In the genomic region with DNA sequence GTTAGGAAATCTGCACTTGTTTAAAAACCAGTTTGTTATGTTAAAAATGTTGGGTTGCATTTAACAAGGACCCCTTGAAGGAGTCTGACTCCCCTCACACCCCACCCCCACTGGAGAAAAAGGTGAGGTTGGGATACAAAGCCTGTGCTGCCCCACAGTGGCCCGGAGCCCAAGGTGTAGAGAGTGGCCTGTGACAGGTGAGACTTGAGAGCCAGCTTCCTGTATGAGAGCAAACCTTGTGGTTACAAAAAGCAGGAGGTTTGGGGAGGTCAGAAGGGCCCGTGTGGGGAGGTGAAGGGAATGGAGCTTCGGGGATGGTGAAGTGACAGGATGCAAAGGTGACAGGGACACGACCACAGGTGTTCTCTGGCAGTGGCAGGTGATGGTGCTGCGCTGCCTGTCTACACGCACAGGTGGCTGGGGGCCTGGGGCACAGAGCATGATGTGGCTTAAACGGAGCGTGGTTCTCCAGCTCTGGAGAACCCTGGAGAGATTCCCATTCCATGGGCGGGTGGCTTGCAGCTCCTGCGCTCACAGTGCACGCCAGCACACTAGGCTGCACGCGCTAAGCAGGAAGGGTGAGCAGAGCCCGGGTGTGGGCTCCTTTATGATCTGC, we compare ENCODE assay signal across 25 cellular contexts. TPM values are rescaled to one million over a fixed set of nuclear protein-coding genes. Genes with fewer than 3 reads are reported as not detected.
A peak's percentile ranks its signal among the peaks of the same experiment; 100 is the strongest.
DNase-seq lines count a peak whose midpoint lies in the region; ATAC-seq, FAIRE-seq and TF ChIP-seq lines count a peak whose summit lies in the region.
"Had no signal": no experiment of that assay in that cellular context is flagged by ENCODE, and none has a peak within 500 bp of the region (broad histone marks: within the 10 kb centered on the region; RNA-seq: fewer than 3 reads in every experiment).

No MANE protein-coding gene starts in this region.

- RAD21 ChIA-PET in HCT116 (lab: Charles Lee; ENCODE audit: low non-redundant PET in 1 of 2, low total read pairs in 2 of 2, uncharacterized antibody in 2 of 2, unreplicated experiment in 2 of 2): no interaction called here

- no peak for FAIRE-seq in HTR-8/SVneo (lab: Jason Lieb, UNC)
- FAIRE-seq: D721Med, RCC 7860 had no signal

- no peaks in the 10 kb centered on the region for H3K9me3 Mint-ChIP-seq in chondrocyte (ENCODE audit: low read depth)
- H3K9me3 Mint-ChIP-seq: activated naive CD4-positive, alpha-beta T cell treated with anti-CD3 and anti-CD28 coated beads, Interleukin-2, amount 50 U/mL, for 72 hours; CD14-positive monocyte; natural killer cell treated with Interleukin-12 subunit alpha and Interleukin-12 subunit beta and Interleukin-15 and Interleukin-18, amount 100 ng/mL, for 72 hours had no signal

- no peaks in the 10 kb centered on the region for H3K36me3 Mint-ChIP-seq in chondrocyte (ENCODE audit: low read depth)
- H3K36me3 Mint-ChIP-seq: activated naive CD4-positive, alpha-beta T cell treated with anti-CD3 and anti-CD28 coated beads, Interleukin-2, amount 50 U/mL, for 72 hours; natural killer cell treated with Interleukin-12 subunit alpha and Interleukin-12 subunit beta and Interleukin-15 and Interleukin-18, amount 100 ng/mL, for 72 hours had no signal

- H2AFZ ChIP-seq in HCT116 (ENCODE audit: low read depth, low read length, poor library complexity, severe bottlenecking): no peak overlapping the region
- H2AFZ ChIP-seq: parathyroid adenoma had no signal

- H3K4me1 Mint-ChIP-seq in chondrocyte (ENCODE audit: low read depth): peaks cover 25% of the 10 kb centered on the region
- H3K4me1 Mint-ChIP-seq: CD14-positive monocyte, T-helper 17 cell had no signal

- intact Hi-C loops in HCT116 (cut with micrococcal nuclease) (no loop called here), gastrocnemius medialis (cut with DNase I; ENCODE audit: low total_unique reads) (no loop called here)

- DNase-seq in COLO668 (lab: John Stamatoyannopoulos, UW; ENCODE audit: unreplicated experiment) (peak; percentile 17), HCT116 (ENCODE audit: low read depth, low spot score) (no peak), chondrocyte (ENCODE audit: low spot score) (peak; percentile 37), amygdala (lab: John Stamatoyannopoulos, UW) (no peak), HTR-8/SVneo (ENCODE audit: insufficient read length, low spot score) (no peak), gastrocnemius medialis (no peak), GM13977 (ENCODE audit: low spot score) (no peak)
- DNase-seq: activated CD4-positive, alpha-beta T cell treated with anti-CD3 and anti-CD28 coated beads for 48 hours; IMR-90; mesendoderm; MG63; NCI-H1436 treated with DMSO at 0.1 percent for 48 hours; NCI-H345; sigmoid colon; substantia nigra; T-helper 17 cell; uterus had no signal

- H3K27ac ChIP-seq in HCT116 (ENCODE audit: low read depth, low read length) (no peak overlapping the region), gastrocnemius medialis (peak overlapping the region in 2 of 4 donors; percentile 13 to 21)
- H3K27ac ChIP-seq: HL-60, parathyroid adenoma, sigmoid colon, uterus had no signal

- H3K4me3 ChIP-seq in HCT116 (replicated peaks in 1 of 2; ENCODE audit: low read depth in 1 of 2, low read length in 2 of 2) (no peak overlapping the region), mucosa of stomach (ENCODE audit: low read length) (no peak overlapping the region), gastrocnemius medialis (no peak overlapping the region)
- H3K4me3 ChIP-seq: MG63, sigmoid colon, uterus had no signal

- TF ChIP-seq RAD21 in HCT116 (IDR thresholded peaks at IDR 0.05; ENCODE audit: low read depth): peak; percentile 26; the same call in 1 of the 2 replicates

- ATAC-seq in HCT116 (peak; percentile 49; the same call in 1 of the 2 replicates), gastrocnemius medialis (no peak)
- ATAC-seq: activated naive CD4-positive, alpha-beta T cell treated with anti-CD3 and anti-CD28 coated beads, Interleukin-2, amount 50 U/mL, for 72 hours; T-helper 17 cell had no signal

- H3K36me3 ChIP-seq in HCT116 (ENCODE audit: control insufficient read depth in 1 of 2, insufficient read depth in 2 of 2, low read length in 2 of 2): no peaks in the 10 kb centered on the region; a peak in 2 of 4 replicates
- no peaks in the 10 kb centered on the region for H3K36me3 ChIP-seq in mucosa of stomach (ENCODE audit: control insufficient read depth, insufficient read depth, low read length)
- peaks cover 0 to 50% of the 10 kb centered on the region in 2 donors for H3K36me3 ChIP-seq in gastrocnemius medialis
- H3K36me3 ChIP-seq: uterus had no signal

- H3K4me2 ChIP-seq in HCT116 (ENCODE audit: low read length): no peak overlapping the region

- H3K4me1 ChIP-seq in HCT116 (ENCODE audit: control insufficient read depth in 1 of 2, insufficient read depth in 2 of 2, low read length in 2 of 2) (no peaks in the 10 kb centered on the region), mucosa of stomach (ENCODE audit: control insufficient read depth, insufficient read depth, low read length) (peaks cover 78% of the 10 kb centered on the region), gastrocnemius medialis (peaks cover 19 to 27% of the 10 kb centered on the region in 2 donors)
- H3K4me1 ChIP-seq: parathyroid adenoma, uterus had no signal

- TF ChIP-seq CTCF in HCT116 (IDR thresholded peaks at IDR 0.05 in 2 of 3, conservative IDR thresholded peaks at IDR 0.05 in 1 of 3; ENCODE audit: borderline replicate concordance in 1 of 3, insufficient read depth in 1 of 3, low read depth in 2 of 3, low read length in 2 of 3) (peak in 1 of 3 experiments; percentile 24; a peak in 1 of 6 replicates), chondrocyte (IDR thresholded peaks at IDR 0.05) (no peak), gastrocnemius medialis (IDR thresholded peaks at IDR 0.05 in 4 of 5, conservative IDR thresholded peaks at IDR 0.05 in 1 of 5) (no peak), GM13977 (IDR thresholded peaks at IDR 0.05; ENCODE audit: extremely low read depth, insufficient read depth, missing control alignments) (no peak)

- H3K4me3 Mint-ChIP-seq in chondrocyte (ENCODE audit: unreplicated experiment): no peak overlapping the region
- H3K4me3 Mint-ChIP-seq: CD14-positive monocyte; natural killer cell treated with Interleukin-12 subunit alpha and Interleukin-12 subunit beta and Interleukin-15 and Interleukin-18, amount 100 ng/mL, for 72 hours; T-helper 17 cell had no signal

- TF ChIP-seq POLR2A in HCT116 (IDR thresholded peaks at IDR 0.05; ENCODE audit: borderline replicate concordance, extremely low read depth, insufficient read depth, insufficient read length) (no peak), gastrocnemius medialis (IDR thresholded peaks at IDR 0.05) (no peak)

- no peaks in the 10 kb centered on the region for H3K9me2 ChIP-seq in HCT116 (ENCODE audit: insufficient read depth)

- CTCF ChIA-PET in HCT116 (lab: Charles Lee): no interaction called here

- POLR2A ChIA-PET in HCT116 (lab: Charles Lee): no interaction called here

- in situ Hi-C loops in gastrocnemius medialis (cut with MboI; ENCODE audit: low sequenced_read_pairs in 4 of 4) (loop anchor here in 1 of 4 donors (25.0 kb wide), 1 partner anchor 273 kb away; no protein-coding TSS in a partner anchor), GM13977 (cut with MboI; ENCODE audit: low pct_unique_long_range_greater_than_20kb, low sequenced_read_pairs, unreplicated experiment) (no loop called here)

- BruUV-seq in HCT116 (replicated peaks; lab: Mats Ljungman, UMichigan): no TSS peak

- H3K79me2 ChIP-seq in HCT116 (ENCODE audit: insufficient read depth, low read length): no peaks in the 10 kb centered on the region
- H3K79me2 ChIP-seq: parathyroid adenoma had no signal

- H3K9ac ChIP-seq in HCT116 (ENCODE audit: low read length): no peak overlapping the region
- H3K9ac ChIP-seq in mucosa of stomach (ENCODE audit: low read length): peak overlapping the region; percentile 35
- H3K9ac ChIP-seq: parathyroid adenoma had no signal

- no peaks in the 10 kb centered on the region for H3K27me3 Mint-ChIP-seq in chondrocyte (ENCODE audit: low read depth)
- H3K27me3 Mint-ChIP-seq: natural killer cell treated with Interleukin-12 subunit alpha and Interleukin-12 subunit beta and Interleukin-15 and Interleukin-18, amount 100 ng/mL, for 72 hours; T-helper 17 cell had no signal

- H3K27me3 ChIP-seq in HCT116 (ENCODE audit: insufficient read depth, low read length) (no peaks in the 10 kb centered on the region), mucosa of stomach (ENCODE audit: control insufficient read depth, insufficient read depth, low read length) (no peaks in the 10 kb centered on the region), gastrocnemius medialis (no peaks in the 10 kb centered on the region)
- H3K27me3 ChIP-seq: MG63, sigmoid colon, uterus had no signal

- H3K9me3 ChIP-seq in HCT116 (ENCODE audit: control insufficient read depth in 1 of 2, insufficient read depth in 1 of 2, low read depth in 1 of 2, low read length in 2 of 2) (no peaks in the 10 kb centered on the region), mucosa of stomach (ENCODE audit: control insufficient read depth, low read length) (no peaks in the 10 kb centered on the region), gastrocnemius medialis (no peaks in the 10 kb centered on the region)
- H3K9me3 ChIP-seq: MG63, sigmoid colon, uterus had no signal

- no peaks in the 10 kb centered on the region for H4K20me1 ChIP-seq in HCT116 (ENCODE audit: insufficient read depth)

- H3K27ac Mint-ChIP-seq in chondrocyte (ENCODE audit: unreplicated experiment): no peak overlapping the region
- H3K27ac Mint-ChIP-seq: natural killer cell treated with Interleukin-12 subunit alpha and Interleukin-12 subunit beta and Interleukin-15 and Interleukin-18, amount 100 ng/mL, for 72 hours had no signal

TF ChIP-seq in HCT116, 20 proteins besides CTCF, POLR2A, EP300 and RAD21:
- TF ChIP-seq SRF (IDR thresholded peaks at IDR 0.05; ENCODE audit: low read depth) (no peak), CBX3 (IDR thresholded peaks at IDR 0.05; ENCODE audit: low read depth) (no peak), ELF1 (IDR thresholded peaks at IDR 0.05; ENCODE audit: borderline replicate concordance, low read depth) (no peak), EGR1 (IDR thresholded peaks at IDR 0.05; ENCODE audit: low read depth) (no peak), TCF7L2 (IDR thresholded peaks at IDR 0.05; ENCODE audit: borderline replicate concordance, extremely low read depth, insufficient read depth, insufficient read length) (no peak)

RNA-seq across cellular contexts. Expression of a gene that starts 29.0 kb away (rescaled TPM):
- total RNA-seq in HCT116 (2021; ENCODE audit: unreplicated experiment): 32.5 TPM
- 22.4 and 24.8 TPM in 2 replicates for polyA plus RNA-seq in HCT116 (2012)
- 10.8 to 25.1 TPM (median 10.9 TPM) in 3 replicates for total RNA-seq in chondrocyte
- 100 to 1,000 TPM; 245 to 391 (median 274) TPM for total RNA-seq in gastrocnemius medialis

Comparison
In these comparisons a context has a peak if more than half of its experiments do, and no peak if none do; other contexts are left out.
1. DNase-seq: peak in COLO668 (single experiment) and chondrocyte (single experiment); none in HCT116 (single experiment), amygdala (0 of 56), HTR-8/SVneo (single experiment), gastrocnemius medialis (0 of 2) and GM13977 (single experiment).